In genomic region chr1:47555841-47556616, GRCh38 we compare ENCODE assay signal across 16 cellular contexts.
"Had no signal": no experiment of that assay in that cellular context is flagged by ENCODE, and none has a peak within 500 bp of the region (broad histone marks: within the 10 kb centered on the region; RNA-seq: fewer than 3 reads in every experiment).

No MANE protein-coding gene starts in this region.

- H3K27me3 ChIP-seq: vagina had no signal

- H3K9me3 ChIP-seq: esophagus squamous epithelium, left ventricle myocardium inferior, vagina had no signal

- ATAC-seq: activated CD4-positive, CD25-positive, alpha-beta regulatory T cell treated with anti-CD3 and anti-CD28 coated beads, Interleukin-2, amount 50 U/mL, for 24 hours; activated CD8-positive, alpha-beta memory T cell treated with anti-CD3 and anti-CD28 coated beads, Interleukin-2, amount 10 ng/mL, durations not matched to agents 7 days and 5 days; stimulated activated naive CD8-positive, alpha-beta T cell treated with anti-CD3 and anti-CD28 coated beads, Interleukin-15, amount 100 ng/mL, for 72 hours had no signal

- DNase-seq: activated CD4-positive, alpha-beta T cell treated with anti-CD3 and anti-CD28 coated beads, Interleukin-2, amount 50 U/mL, for 4 hours; activated CD8-positive, alpha-beta memory T cell treated with anti-CD3 and anti-CD28 coated beads, Interleukin-2, amount 10 ng/mL, durations not matched to agents 7 days and 5 days; activated effector memory CD4-positive, alpha-beta T cell treated with Interleukin-2 at 50 U/mL for 16 hours; activated T-cell treated with anti-CD3 and anti-CD28 coated beads, Interleukin-2, amount 50 U/mL, for 24 hours; amniotic stem cell; brain microvascular endothelial cell; cerebellar nuclear complex; esophagus squamous epithelium; foreskin fibroblast; head of caudate nucleus; left ventricle myocardium inferior; stimulated activated CD4-positive, alpha-beta T cell treated with anti-CD3 and anti-CD28 coated beads, Interleukin-15, amount 100 ng/mL, for 24 hours; stimulated activated CD4-positive, alpha-beta T cell treated with anti-CD3 and anti-CD28 coated beads, Interleukin-4, amount 100 ng/mL, for 24 hours; stimulated activated naive CD8-positive, alpha-beta T cell treated with anti-CD3 and anti-CD28 coated beads, Interleukin-15, amount 100 ng/mL, for 72 hours had no signal

- H3K36me3 ChIP-seq: brain microvascular endothelial cell, esophagus squamous epithelium, left ventricle myocardium inferior, vagina had no signal

- H3K27ac ChIP-seq: brain microvascular endothelial cell, esophagus squamous epithelium, left ventricle myocardium inferior, vagina had no signal

- H3K4me3 ChIP-seq: esophagus squamous epithelium, left ventricle myocardium inferior, vagina had no signal
